14 cellular contexts compared by ENCODE assay signal in genomic region chr9:34025811-34026210, GRCh38. TPM values are rescaled to one million over a fixed set of nuclear protein-coding genes. Genes with fewer than 3 reads are reported as not detected.
A peak's percentile ranks its signal among the peaks of the same experiment; 100 is the strongest.
DNase-seq lines count a peak whose midpoint lies in the region; ATAC-seq, FAIRE-seq and TF ChIP-seq lines count a peak whose summit lies in the region.
"Had no signal": no experiment of that assay in that cellular context is flagged by ENCODE, and none has a peak within 500 bp of the region (broad histone marks: within the 10 kb centered on the region; RNA-seq: fewer than 3 reads in every experiment).

No MANE protein-coding gene starts in this region.

- peak; percentile 46 for FAIRE-seq in GM18507 (lab: Jason Lieb, UNC)

- TF ChIP-seq CTCF in nephron (IDR thresholded peaks at IDR 0.05; ENCODE audit: unreplicated experiment in 3 of 3) = no peak

- no peaks in the 10 kb centered on the region for H3K27me3 ChIP-seq in CD4-positive, CD25-positive, alpha-beta regulatory T cell (ENCODE audit: control insufficient read depth, insufficient read depth, low read length)

- no peak for ATAC-seq in CD4-positive, CD25-positive, alpha-beta regulatory T cell (ENCODE audit: low read depth in 2 of 2)
- ATAC-seq in effector memory CD8-positive, alpha-beta T cell (replicated peaks) = no peak
- no peak for ATAC-seq in HG02678 (IDR thresholded peaks at IDR 0.05; ENCODE audit: unreplicated experiment)

- no peak overlapping the region for H3K4me3 Mint-ChIP-seq in CD4-positive, CD25-positive, alpha-beta regulatory T cell
- H3K4me3 Mint-ChIP-seq in effector memory CD8-positive, alpha-beta T cell = no peak overlapping the region
- no peak overlapping the region for H3K4me3 Mint-ChIP-seq in nephron
- H3K4me3 Mint-ChIP-seq: B cell had no signal

- no peaks in the 10 kb centered on the region for H3K27me3 Mint-ChIP-seq in CD4-positive, CD25-positive, alpha-beta regulatory T cell
- H3K27me3 Mint-ChIP-seq in effector memory CD8-positive, alpha-beta T cell = no peaks in the 10 kb centered on the region
- H3K27me3 Mint-ChIP-seq in nephron (ENCODE audit: low read depth) = no peaks in the 10 kb centered on the region
- H3K27me3 Mint-ChIP-seq: B cell had no signal

- peaks cover 13 to 30% (median 22%) of the 10 kb centered on the region in 4 donors for H3K4me1 Mint-ChIP-seq in CD4-positive, CD25-positive, alpha-beta regulatory T cell
- peaks cover 7 to 10% of the 10 kb centered on the region in 2 donors for H3K4me1 Mint-ChIP-seq in effector memory CD8-positive, alpha-beta T cell (ENCODE audit: low read depth in 2 of 2)
- peaks cover 19% of the 10 kb centered on the region for H3K4me1 Mint-ChIP-seq in nephron
- H3K4me1 Mint-ChIP-seq: B cell had no signal

- no peak for DNase-seq in CD4-positive, CD25-positive, alpha-beta regulatory T cell
- DNase-seq in GM18507 (ENCODE audit: extremely low spot score, insufficient read length, low read depth) = no peak
- no peak for DNase-seq in effector memory CD8-positive, alpha-beta T cell
- no peak for DNase-seq in NCI-H226
- DNase-seq in EL = no peak
- no peak for DNase-seq in NCI-H446 treated with DMSO at 0.1 percent for 48 hours (lab: John Stamatoyannopoulos, UW)
- DNase-seq: NCI-H1436 treated with DMSO at 0.1 percent for 48 hours, NCI-H2227 treated with DMSO at 0.1 percent for 48 hours, NCI-H526 treated with DMSO at 0.1 percent for 48 hours had no signal

- H3K4me1 ChIP-seq in CD4-positive, CD25-positive, alpha-beta regulatory T cell (ENCODE audit: control insufficient read depth, insufficient read depth, low read length, poor library complexity, severe bottlenecking) = no peaks in the 10 kb centered on the region
- H3K4me1 ChIP-seq: HAP-1 had no signal

- H3K27ac ChIP-seq in CD4-positive, CD25-positive, alpha-beta regulatory T cell (ENCODE audit: insufficient read depth, low read length, poor library complexity, severe bottlenecking) = no peak overlapping the region
- H3K27ac ChIP-seq: RWPE1 had no signal

- H3K36me3 Mint-ChIP-seq in CD4-positive, CD25-positive, alpha-beta regulatory T cell = peaks cover 3% of the 10 kb centered on the region
- H3K36me3 Mint-ChIP-seq in effector memory CD8-positive, alpha-beta T cell (ENCODE audit: insufficient read depth) = peaks cover 23% of the 10 kb centered on the region
- peaks cover 10% of the 10 kb centered on the region for H3K36me3 Mint-ChIP-seq in nephron (ENCODE audit: low read depth)

- peak overlapping the region in 2 of 3 donors; percentile 27 to 45 for H3K27ac Mint-ChIP-seq in CD4-positive, CD25-positive, alpha-beta regulatory T cell
- H3K27ac Mint-ChIP-seq in effector memory CD8-positive, alpha-beta T cell = peak overlapping the region; percentile 10 to 55
- peak overlapping the region in 2 of 3 experiments; percentile 57 to 78 for H3K27ac Mint-ChIP-seq in nephron
- H3K27ac Mint-ChIP-seq: B cell had no signal

- no peak overlapping the region for H3K4me3 ChIP-seq in CD4-positive, CD25-positive, alpha-beta regulatory T cell (ENCODE audit: low read depth, low read length)
- H3K4me3 ChIP-seq: HAP-1 had no signal

- no peaks in the 10 kb centered on the region for H3K9me3 ChIP-seq in CD4-positive, CD25-positive, alpha-beta regulatory T cell (ENCODE audit: control insufficient read depth in 2 of 2, low read length in 2 of 2)
- H3K9me3 ChIP-seq: HAP-1 had no signal

- H3K36me3 ChIP-seq in CD4-positive, CD25-positive, alpha-beta regulatory T cell (ENCODE audit: control insufficient read depth, insufficient read depth, low read length) = peaks cover 5% of the 10 kb centered on the region

- H3K9me3 Mint-ChIP-seq in CD4-positive, CD25-positive, alpha-beta regulatory T cell = no peaks in the 10 kb centered on the region
- H3K9me3 Mint-ChIP-seq in effector memory CD8-positive, alpha-beta T cell = no peaks in the 10 kb centered on the region
- H3K9me3 Mint-ChIP-seq in nephron = no peaks in the 10 kb centered on the region

RNA-seq across cellular contexts. Expression of gene UBAP2, which starts 22.9 kb away (rescaled TPM):
- total RNA-seq in CD4-positive, CD25-positive, alpha-beta regulatory T cell = 38.9 TPM
- 10 to 100 TPM in 1 of 4 donors, 1 to 10 TPM in 3; 6.6 to 10.3 (median 8.7) TPM for polyA plus RNA-seq in CD4-positive, CD25-positive, alpha-beta regulatory T cell
